Comparison of ENCODE assay signal across 8 cellular contexts in genomic region chr17:82892869-82893565, GRCh38. TPM values are rescaled to one million over a fixed set of nuclear protein-coding genes. Genes with fewer than 3 reads are reported as not detected.
DNase-seq lines count a peak whose midpoint lies in the region; ATAC-seq and TF ChIP-seq lines count a peak whose summit lies in the region.

No MANE protein-coding gene starts in this region.

- H3K27me3 Mint-ChIP-seq in MCF 10A (ENCODE audit: insufficient read depth, unreplicated experiment): no peaks in the 10 kb centered on the region

- no peaks in the 10 kb centered on the region for H3K9me3 ChIP-seq in breast epithelium
- no peaks in the 10 kb centered on the region for H3K9me3 ChIP-seq in prostate gland
- H3K9me3 ChIP-seq in uterus: no peaks in the 10 kb centered on the region

- CTCF ChIA-PET in MCF 10A (lab: Yijun Ruan, JAX): interaction anchor here (0.6 to 0.7 kb wide), 2 partner anchors 17 to 44 kb away, joined by 3 to 4 read pairs; no protein-coding TSS in a partner anchor

- POLR2A ChIA-PET in MCF 10A (lab: Yijun Ruan, JAX): interaction anchor here (0.6 kb wide), 1 partner anchor 10 kb away, joined by 3 read pairs; no protein-coding TSS in a partner anchor

- 46% methylated on average over 27 of the region's 27 CpGs for WGBS in prostate gland

- intact Hi-C loops in breast epithelium (cut with DNase I; ENCODE audit: low total_unique reads): no loop called here
- intact Hi-C loops in MCF 10A (cut with micrococcal nuclease): no loop called here
- intact Hi-C loops in prostate gland (cut with DNase I): no loop called here
- intact Hi-C loops in uterus (cut with DNase I; ENCODE audit: low total_unique reads): no loop called here

- peaks cover 29% of the 10 kb centered on the region for H3K36me3 Mint-ChIP-seq in MCF 10A (ENCODE audit: insufficient read depth, unreplicated experiment)

- H3K4me3 Mint-ChIP-seq in MCF 10A (ENCODE audit: unreplicated experiment): no peak overlapping the region

- no TSS peak for BruUV-seq in MCF 10A (replicated peaks; lab: Mats Ljungman, UMichigan)

- H3K4me1 Mint-ChIP-seq in MCF 10A (ENCODE audit: insufficient read depth, unreplicated experiment): no peaks in the 10 kb centered on the region

- H3K4me3 ChIP-seq in breast epithelium (no peak overlapping the region), prostate gland (no peak overlapping the region), uterus (no peak overlapping the region)

- H3K27me3 ChIP-seq in breast epithelium (no peaks in the 10 kb centered on the region), prostate gland (replicated peaks; ENCODE audit: insufficient read depth) (no peaks in the 10 kb centered on the region), uterus (no peaks in the 10 kb centered on the region)

- no peak for TF ChIP-seq POLR2A in breast epithelium (IDR thresholded peaks at IDR 0.05)
- TF ChIP-seq POLR2A in prostate gland (IDR thresholded peaks at IDR 0.05): no peak
- no peak for TF ChIP-seq POLR2A in uterus (IDR thresholded peaks at IDR 0.05)

- ATAC-seq in HG03442 (IDR thresholded peaks at IDR 0.05; ENCODE audit: unreplicated experiment): no peak

- H3K36me3 ChIP-seq in breast epithelium (no peaks in the 10 kb centered on the region), prostate gland (no peaks in the 10 kb centered on the region), uterus (no peaks in the 10 kb centered on the region)

- H3K27ac Mint-ChIP-seq in MCF 10A (ENCODE audit: low read depth, unreplicated experiment): no peak overlapping the region

- H3K4me1 ChIP-seq in breast epithelium (peaks cover 10 to 38% of the 10 kb centered on the region in 2 donors), prostate gland (replicated peaks) (peaks cover 27% of the 10 kb centered on the region), uterus (no peaks in the 10 kb centered on the region)

- TF ChIP-seq CTCF in breast epithelium (IDR thresholded peaks at IDR 0.05): no peak
- TF ChIP-seq CTCF in MCF 10A (IDR thresholded peaks at IDR 0.05; ENCODE audit: unreplicated experiment): no peak
- TF ChIP-seq CTCF in prostate gland (IDR thresholded peaks at IDR 0.05): no peak
- TF ChIP-seq CTCF in uterus (IDR thresholded peaks at IDR 0.05): no peak

- no peaks in the 10 kb centered on the region for H3K9me3 Mint-ChIP-seq in MCF 10A (ENCODE audit: unreplicated experiment)

- H3K27ac ChIP-seq in breast epithelium (peak overlapping the region; percentile 67 to 94), prostate gland (peak overlapping the region; percentile 36 to 41), uterus (peak overlapping the region; percentile 52 to 67)

- DNase-seq in breast epithelium (ENCODE audit: low spot score in 2 of 2) (no peak), MCF 10A (ENCODE audit: unreplicated experiment) (no peak), prostate gland (ENCODE audit: low spot score) (no peak), uterus (no peak), DMS153 treated with DMSO at 0.1 percent for 48 hours (lab: John Stamatoyannopoulos, UW; ENCODE audit: unreplicated experiment) (no peak), NCI-H187 treated with DMSO at 0.1 percent for 48 hours (lab: John Stamatoyannopoulos, UW) (no peak)
- peak; percentile 81 for DNase-seq in central memory CD4-positive, alpha-beta T cell

RNA-seq across cellular contexts. Expression of gene ZNF750, which starts 53.2 kb away (rescaled TPM):
- total RNA-seq in breast epithelium (1 to 10 TPM in 2 of 3 donors, not detected in 1; 5.6 to 7.8 TPM), MCF 10A (2022) (0.14 TPM in 1 of 2 replicates, not detected in the other), prostate gland (10 to 100 TPM in 1 of 2 donors, 1 to 10 TPM in 1; 7.0 to 10.3 TPM), uterus (under 1 TPM in 2 of 4 donors, not detected in 2; under 0.01 to 0.07 TPM)
